In the genomic region with DNA sequence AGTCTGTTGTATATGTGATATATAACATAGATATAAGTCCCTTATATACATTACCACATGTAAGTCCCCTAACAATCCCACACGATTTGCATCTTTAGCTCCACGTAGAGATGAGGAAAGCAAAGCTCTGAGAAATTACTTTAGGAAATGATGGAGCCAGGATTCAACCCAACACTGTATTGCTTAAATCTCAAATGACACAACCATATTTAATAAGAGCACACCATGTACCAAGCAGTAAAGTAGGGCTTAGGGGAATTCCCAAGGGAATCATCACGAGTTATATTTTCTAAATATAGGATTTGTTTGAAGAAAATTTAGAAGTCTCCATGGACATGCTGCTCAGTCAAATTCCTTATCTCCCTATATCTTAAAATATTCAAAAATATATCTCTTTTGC, we compare ENCODE assay signal across 14 cellular contexts.
"Had no signal": no experiment of that assay in that cellular context is flagged by ENCODE, and none has a peak within 500 bp of the region (broad histone marks: within the 10 kb centered on the region; RNA-seq: fewer than 3 reads in every experiment).

No MANE protein-coding gene starts in this region.

- FAIRE-seq: bronchial epithelial cell, colon had no signal

- H3K4me1 ChIP-seq: esophagus squamous epithelium, psoas muscle, sigmoid colon had no signal

- H3K36me3 ChIP-seq: esophagus squamous epithelium, sigmoid colon had no signal

- H3K27me3 ChIP-seq: sigmoid colon had no signal

- ATAC-seq: activated CD8-positive, alpha-beta memory T cell treated with anti-CD3 and anti-CD28 coated beads, Interleukin-2, amount 10 ng/mL, durations not matched to agents 7 days and 5 days; left colon; psoas muscle had no signal

- H3K9me3 ChIP-seq: esophagus squamous epithelium, psoas muscle, sigmoid colon had no signal

- H3K4me3 ChIP-seq: esophagus squamous epithelium, psoas muscle, sigmoid colon had no signal

- DNase-seq: activated CD4-positive, alpha-beta T cell treated with anti-CD3 and anti-CD28 coated beads, Interleukin-2, amount 50 U/mL, for 4 hours; activated CD4-positive, CD25-positive, alpha-beta regulatory T cell treated with anti-CD3 and anti-CD28 coated beads, Interleukin-2, amount 50 U/mL, for 72 hours; activated CD8-positive, alpha-beta memory T cell treated with anti-CD3 and anti-CD28 coated beads, Interleukin-2, amount 10 ng/mL, durations not matched to agents 7 days and 5 days; activated gamma-delta T cell; activated naive CD8-positive, alpha-beta T cell treated with anti-CD3 and anti-CD28 coated beads for 36 hours; activated T-cell treated with anti-CD3 and anti-CD28 coated beads, Interleukin-2, amount 50 U/mL, for 24 hours; aorta; esophagus squamous epithelium; left colon; psoas muscle; sigmoid colon; stimulated activated CD4-positive, alpha-beta T cell treated with anti-CD3 and anti-CD28 coated beads, Interleukin-4, amount 100 ng/mL, for 1 hour had no signal

- H3K27ac ChIP-seq: esophagus squamous epithelium, psoas muscle, sigmoid colon had no signal
